ENCODE assay signal across 8 cellular contexts in the genomic region with DNA sequence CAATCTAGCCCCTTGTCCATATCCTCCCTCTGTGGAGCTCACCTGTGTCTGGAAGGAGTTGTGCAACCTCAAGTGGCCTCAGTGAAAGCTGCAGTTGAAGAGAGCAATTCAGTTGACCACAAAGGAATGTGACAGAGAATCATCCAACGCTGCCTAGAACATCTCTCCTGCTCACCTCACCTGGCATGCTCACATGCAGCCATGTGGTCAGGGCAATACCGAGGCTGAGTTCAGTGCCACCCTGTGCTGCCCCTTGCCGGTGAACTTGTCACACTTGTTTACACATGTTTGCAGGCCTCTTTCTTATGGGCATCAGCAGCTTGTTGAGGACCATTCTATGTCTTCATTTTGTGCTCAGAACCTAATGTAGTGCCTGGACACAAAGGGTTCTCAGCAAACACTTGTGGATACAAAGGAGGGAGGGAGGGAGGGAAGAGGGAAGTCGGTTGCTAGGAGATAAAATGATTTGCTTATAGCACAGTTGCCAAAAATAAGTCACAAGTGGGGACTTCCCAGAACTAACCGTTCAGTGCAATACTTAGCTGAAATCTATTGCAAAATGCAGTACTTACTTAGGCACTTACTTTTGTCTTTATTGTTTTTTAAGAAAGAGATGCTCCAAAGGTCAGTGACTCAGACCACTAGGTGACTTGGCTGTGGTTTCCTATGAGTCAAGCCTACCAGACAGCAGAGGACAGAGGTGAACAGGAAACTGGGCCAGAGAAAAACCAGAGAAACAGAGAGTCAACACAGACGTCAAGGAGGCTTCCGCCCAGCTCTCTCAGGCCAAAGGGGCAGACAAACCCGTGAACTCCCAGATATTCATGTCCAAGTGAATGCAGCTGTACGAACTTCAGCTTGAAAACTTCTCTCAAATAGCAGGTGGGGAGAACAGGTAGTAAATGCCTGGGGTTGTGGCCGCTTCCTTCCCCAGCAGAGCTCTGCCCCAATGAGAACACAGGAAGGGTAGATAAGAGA.
A peak's percentile ranks its signal among the peaks of the same experiment; 100 is the strongest.
DNase-seq lines count a peak whose midpoint lies in the region; ATAC-seq lines count a peak whose summit lies in the region.

No MANE protein-coding gene starts in this region.

- peak; percentile 100 for DNase-seq in AML-193 (lab: John Stamatoyannopoulos, UW)
- DNase-seq in NCI-H226 = peak; percentile 86
- peak; percentile 100 for DNase-seq in amniotic epithelial cell (ENCODE audit: low read depth)
- DNase-seq in iris pigment epithelial cell (ENCODE audit: low read depth) = peak; percentile 99
- DNase-seq in stimulated activated CD8-positive, alpha-beta memory T cell treated with anti-CD3 and anti-CD28 coated beads, Interleukin-15, amount 100 ng/mL, for 48 hours (ENCODE audit: low read depth in 2 of 2) = peak; percentile 27 to 50
- DNase-seq in epidermal melanocyte (ENCODE audit: insufficient read length, low spot score) = no peak

- peak; percentile 96 for ATAC-seq in GM18520 (IDR thresholded peaks at IDR 0.05; ENCODE audit: unreplicated experiment)
- peak; percentile 96 for ATAC-seq in HG03025 (IDR thresholded peaks at IDR 0.05; ENCODE audit: low FRiP score, unreplicated experiment)
